ENCODE assay signal across 22 cellular contexts in genomic region chr15:34802803-34803395, GRCh38. TPM values are rescaled to one million over a fixed set of nuclear protein-coding genes. Genes with fewer than 3 reads are reported as not detected.
"Had no signal": no experiment of that assay in that cellular context is flagged by ENCODE, and none has a peak within 500 bp of the region (broad histone marks: within the 10 kb centered on the region; RNA-seq: fewer than 3 reads in every experiment).

No MANE protein-coding gene starts in this region.

- H3K4me3 ChIP-seq: hepatocyte, thoracic aorta, upper lobe of left lung had no signal

- H3K27ac ChIP-seq: foreskin keratinocyte, hepatocyte, thoracic aorta, upper lobe of left lung had no signal

- DNase-seq: activated CD4-positive, alpha-beta memory T cell treated with anti-CD3 and anti-CD28 coated beads, Interleukin-2, amount 10 ng/mL, durations not matched to agents 7 days and 5 days; activated CD4-positive, alpha-beta T cell treated with anti-CD3 and anti-CD28 coated beads for 48 hours; activated effector memory CD4-positive, alpha-beta T cell treated with anti-CD3 and anti-CD28 coated beads, Interleukin-2, amount 50 U/mL, for 16 hours; anterior cingulate cortex; central memory CD4-positive, alpha-beta T cell; dermis blood vessel endothelial cell; effector CD8-positive, alpha-beta T cell; glutamatergic neuron; left cardiac atrium; mesenchymal stem cell; naive B cell; occipital lobe; posterior cingulate gyrus; stimulated activated CD4-positive, alpha-beta T cell treated with anti-CD3 and anti-CD28 coated beads, Interleukin-4, amount 100 ng/mL, for 24 hours; stimulated activated naive CD4-positive, alpha-beta T cell treated with Interleukin-2 at 50 U/mL for 16 hours; upper lobe of left lung had no signal

- H3K9me3 ChIP-seq: thoracic aorta, upper lobe of left lung had no signal

- ATAC-seq: foreskin keratinocyte, left cardiac atrium had no signal

- H3K4me2 ChIP-seq: hepatocyte had no signal

- H3K79me2 ChIP-seq: hepatocyte had no signal

- H3K27me3 ChIP-seq: hepatocyte, upper lobe of left lung had no signal

- H3K4me1 ChIP-seq: foreskin keratinocyte, upper lobe of left lung had no signal

- H2AFZ ChIP-seq: hepatocyte had no signal

- H3K36me3 ChIP-seq: thoracic aorta, upper lobe of left lung had no signal

RNA-seq across cellular contexts. Expression of gene ACTC1, which starts 7.5 kb away (rescaled TPM):
- total RNA-seq: activated CD4-positive, alpha-beta memory T cell treated with anti-CD3 and anti-CD28 coated beads, Interleukin-2, amount 10 ng/mL, durations not matched to agents 7 days and 5 days; dermis blood vessel endothelial cell; foreskin keratinocyte; mononuclear cell; T-helper 2 cell treated with Interferon-gamma antibody and Interleukin-4, amounts not matched to agents 100 ng/mL and 5 ng/mL, for 36 hours; upper lobe of left lung had no signal
- polyA plus RNA-seq: foreskin keratinocyte had no signal

RNA-seq across cellular contexts. Expression of gene GJD2, which starts 48.1 kb away (rescaled TPM):
- total RNA-seq: activated CD4-positive, alpha-beta memory T cell treated with anti-CD3 and anti-CD28 coated beads, Interleukin-2, amount 10 ng/mL, durations not matched to agents 7 days and 5 days; dermis blood vessel endothelial cell; foreskin keratinocyte; lower leg skin; mononuclear cell; T-helper 2 cell treated with Interferon-gamma antibody and Interleukin-4, amounts not matched to agents 100 ng/mL and 5 ng/mL, for 36 hours; thoracic aorta; upper lobe of left lung had no signal
- polyA plus RNA-seq: foreskin keratinocyte, hepatocyte had no signal
